ENCODE assay signal across 1 cellular context in genomic region chr3:13111874-13112520, GRCh38.
TF ChIP-seq lines count a peak whose summit lies in the region.

No MANE protein-coding gene starts in this region.

TF ChIP-seq in HepG2, 621 proteins besides CTCF, POLR2A, EP300 and RAD21 (continued from another document):
- TF ChIP-seq STAT6 (CRISPR knock-in tag; IDR thresholded peaks at IDR 0.05; ENCODE audit: borderline replicate concordance) = no peak
- no peak for TF ChIP-seq TRIM22 (IDR thresholded peaks at IDR 0.05)
- TF ChIP-seq TOE1 (CRISPR knock-in tag; IDR thresholded peaks at IDR 0.05) = no peak
- no peak for TF ChIP-seq ZNF841 (CRISPR knock-in tag; IDR thresholded peaks at IDR 0.05; ENCODE audit: borderline replicate concordance)
- TF ChIP-seq NFYC (CRISPR knock-in tag; IDR thresholded peaks at IDR 0.05) = peak; percentile 59
- no peak for TF ChIP-seq RARG (CRISPR knock-in tag; IDR thresholded peaks at IDR 0.05; ENCODE audit: low read depth)
- TF ChIP-seq DPF2 (CRISPR knock-in tag; IDR thresholded peaks at IDR 0.05; ENCODE audit: borderline replicate concordance, low read depth) = no peak
- no peak for TF ChIP-seq CENPBD1 (CRISPR knock-in tag; IDR thresholded peaks at IDR 0.05; ENCODE audit: borderline replicate concordance, low read depth)
- TF ChIP-seq ZSCAN30 (CRISPR knock-in tag; IDR thresholded peaks at IDR 0.05) = no peak
- no peak for TF ChIP-seq ZNF660 (CRISPR knock-in tag; IDR thresholded peaks at IDR 0.05; ENCODE audit: borderline replicate concordance, low read depth)
- TF ChIP-seq POLR2G (IDR thresholded peaks at IDR 0.05; ENCODE audit: low read depth, low read length) = no peak
- no peak for TF ChIP-seq KDM2A (CRISPR knock-in tag; IDR thresholded peaks at IDR 0.05; ENCODE audit: borderline replicate concordance, low read depth)
TF ChIP-seq in HepG2: peak in this region for 92.
